In the genomic region with DNA sequence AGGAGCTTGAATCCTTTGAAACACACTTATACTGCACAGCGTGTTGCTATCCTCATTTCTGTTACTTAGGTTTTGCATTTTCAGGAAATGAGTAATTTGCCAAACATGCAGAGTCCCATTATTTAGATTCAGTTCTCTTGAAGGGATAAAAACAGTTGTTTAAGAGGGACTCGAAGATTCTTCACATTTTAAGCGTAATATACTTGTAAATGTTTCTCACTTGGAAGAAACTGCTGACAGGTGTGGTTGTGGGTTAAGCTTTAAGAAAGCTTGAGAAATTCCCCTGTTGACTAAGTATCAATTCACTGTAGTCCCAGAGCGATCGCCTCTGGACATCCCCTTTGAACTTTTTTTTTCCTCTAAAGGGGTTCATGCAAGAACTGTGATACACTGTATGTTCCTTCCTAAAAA, we compare ENCODE assay signal across 9 cellular contexts. TPM values are rescaled to one million over a fixed set of nuclear protein-coding genes. Genes with fewer than 3 reads are reported as not detected.
A peak's percentile ranks its signal among the peaks of the same experiment; 100 is the strongest.
DNase-seq lines count a peak whose midpoint lies in the region; ATAC-seq and TF ChIP-seq lines count a peak whose summit lies in the region.
"Had no signal": no experiment of that assay in that cellular context is flagged by ENCODE, and none has a peak within 500 bp of the region (broad histone marks: within the 10 kb centered on the region; RNA-seq: fewer than 3 reads in every experiment).

No MANE protein-coding gene starts in this region.

- H3K4me3 ChIP-seq in left ventricle myocardium inferior = no peak overlapping the region
- H3K4me3 ChIP-seq: cardiac muscle cell had no signal

- H3K27me3 Mint-ChIP-seq in WTC11 (ENCODE audit: low read depth) = no peaks in the 10 kb centered on the region
- H3K27me3 Mint-ChIP-seq in mesothelial cell of epicardium (ENCODE audit: low read depth) = no peaks in the 10 kb centered on the region

- H3K36me3 ChIP-seq in left ventricle myocardium inferior = no peaks in the 10 kb centered on the region
- H3K36me3 ChIP-seq: cardiac muscle cell had no signal

- CTCF ChIA-PET in WTC11 (lab: Charles Lee) = no interaction called here

- peak; percentile 86 for ATAC-seq in HG03108 (IDR thresholded peaks at IDR 0.05; ENCODE audit: unreplicated experiment)
- no peak; the same call in 1 of the 2 replicates for ATAC-seq in WTC11

- no peak overlapping the region for H3K4me3 Mint-ChIP-seq in WTC11
- H3K4me3 Mint-ChIP-seq in mesothelial cell of epicardium = no peak overlapping the region

- DNase-seq in stimulated activated CD4-positive, alpha-beta T cell treated with anti-CD3 and anti-CD28 coated beads, Interleukin-4, amount 100 ng/mL, for 24 hours = peak; percentile 25
- no peak for DNase-seq in stimulated activated CD4-positive, alpha-beta T cell treated with anti-CD3 and anti-CD28 coated beads, Interleukin-2, amount 100 ng/mL, for 48 hours
- DNase-seq in WTC11 (ENCODE audit: low spot score) (no peak), mesothelial cell of epicardium (ENCODE audit: low spot score in 2 of 2, unreplicated experiment in 2 of 2) (no peak), HUDEP-2 (lab: John Stamatoyannopoulos, UW; ENCODE audit: unreplicated experiment in 76 of 76) (no peak), left ventricle myocardium inferior (no peak), NCI-H1436 (lab: John Stamatoyannopoulos, UW) (no peak)

- H3K27ac Mint-ChIP-seq in WTC11 (peak overlapping the region; percentile 51; the same call in 1 of the 2 replicates), mesothelial cell of epicardium (peak overlapping the region; percentile 30)

- no peaks in the 10 kb centered on the region for H3K27me3 ChIP-seq in left ventricle myocardium inferior (ENCODE audit: low read depth)
- H3K27me3 ChIP-seq: cardiac muscle cell had no signal

- no peaks in the 10 kb centered on the region for H3K36me3 Mint-ChIP-seq in WTC11
- H3K36me3 Mint-ChIP-seq in mesothelial cell of epicardium = no peaks in the 10 kb centered on the region

- peaks cover 3% of the 10 kb centered on the region for H3K4me1 ChIP-seq in left ventricle myocardium inferior

- no peaks in the 10 kb centered on the region for H3K9me3 Mint-ChIP-seq in WTC11
- no peaks in the 10 kb centered on the region for H3K9me3 Mint-ChIP-seq in mesothelial cell of epicardium

- POLR2A ChIA-PET in WTC11 (lab: Charles Lee) = no interaction called here

- H3K27ac ChIP-seq in left ventricle myocardium inferior (replicated peaks) = no peak overlapping the region
- H3K27ac ChIP-seq: cardiac muscle cell had no signal

- TF ChIP-seq CTCF in WTC11 (IDR thresholded peaks at IDR 0.05) (no peak), mesothelial cell of epicardium (IDR thresholded peaks at IDR 0.05; ENCODE audit: unreplicated experiment) (no peak), left ventricle myocardium inferior (IDR thresholded peaks at IDR 0.05; ENCODE audit: borderline replicate concordance) (no peak)

- H3K4me1 Mint-ChIP-seq in WTC11 = peaks cover 23% of the 10 kb centered on the region
- H3K4me1 Mint-ChIP-seq in mesothelial cell of epicardium = peaks cover 38% of the 10 kb centered on the region

- intact Hi-C loops in left ventricle myocardium inferior (cut with micrococcal nuclease) = no loop called here

- H3K9me3 ChIP-seq in left ventricle myocardium inferior (replicated peaks) = no peaks in the 10 kb centered on the region

TF ChIP-seq in WTC11, 78 proteins besides CTCF, POLR2A, EP300 and RAD21:
- TF ChIP-seq, protein P1, sequence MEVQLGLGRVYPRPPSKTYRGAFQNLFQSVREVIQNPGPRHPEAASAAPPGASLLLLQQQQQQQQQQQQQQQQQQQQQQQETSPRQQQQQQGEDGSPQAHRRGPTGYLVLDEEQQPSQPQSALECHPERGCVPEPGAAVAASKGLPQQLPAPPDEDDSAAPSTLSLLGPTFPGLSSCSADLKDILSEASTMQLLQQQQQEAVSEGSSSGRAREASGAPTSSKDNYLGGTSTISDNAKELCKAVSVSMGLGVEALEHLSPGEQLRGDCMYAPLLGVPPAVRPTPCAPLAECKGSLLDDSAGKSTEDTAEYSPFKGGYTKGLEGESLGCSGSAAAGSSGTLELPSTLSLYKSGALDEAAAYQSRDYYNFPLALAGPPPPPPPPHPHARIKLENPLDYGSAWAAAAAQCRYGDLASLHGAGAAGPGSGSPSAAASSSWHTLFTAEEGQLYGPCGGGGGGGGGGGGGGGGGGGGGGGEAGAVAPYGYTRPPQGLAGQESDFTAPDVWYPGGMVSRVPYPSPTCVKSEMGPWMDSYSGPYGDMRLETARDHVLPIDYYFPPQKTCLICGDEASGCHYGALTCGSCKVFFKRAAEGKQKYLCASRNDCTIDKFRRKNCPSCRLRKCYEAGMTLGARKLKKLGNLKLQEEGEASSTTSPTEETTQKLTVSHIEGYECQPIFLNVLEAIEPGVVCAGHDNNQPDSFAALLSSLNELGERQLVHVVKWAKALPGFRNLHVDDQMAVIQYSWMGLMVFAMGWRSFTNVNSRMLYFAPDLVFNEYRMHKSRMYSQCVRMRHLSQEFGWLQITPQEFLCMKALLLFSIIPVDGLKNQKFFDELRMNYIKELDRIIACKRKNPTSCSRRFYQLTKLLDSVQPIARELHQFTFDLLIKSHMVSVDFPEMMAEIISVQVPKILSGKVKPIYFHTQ (CRISPR knock-in tag; IDR thresholded peaks at IDR 0.05) = no peak
- TF ChIP-seq, protein P2, sequence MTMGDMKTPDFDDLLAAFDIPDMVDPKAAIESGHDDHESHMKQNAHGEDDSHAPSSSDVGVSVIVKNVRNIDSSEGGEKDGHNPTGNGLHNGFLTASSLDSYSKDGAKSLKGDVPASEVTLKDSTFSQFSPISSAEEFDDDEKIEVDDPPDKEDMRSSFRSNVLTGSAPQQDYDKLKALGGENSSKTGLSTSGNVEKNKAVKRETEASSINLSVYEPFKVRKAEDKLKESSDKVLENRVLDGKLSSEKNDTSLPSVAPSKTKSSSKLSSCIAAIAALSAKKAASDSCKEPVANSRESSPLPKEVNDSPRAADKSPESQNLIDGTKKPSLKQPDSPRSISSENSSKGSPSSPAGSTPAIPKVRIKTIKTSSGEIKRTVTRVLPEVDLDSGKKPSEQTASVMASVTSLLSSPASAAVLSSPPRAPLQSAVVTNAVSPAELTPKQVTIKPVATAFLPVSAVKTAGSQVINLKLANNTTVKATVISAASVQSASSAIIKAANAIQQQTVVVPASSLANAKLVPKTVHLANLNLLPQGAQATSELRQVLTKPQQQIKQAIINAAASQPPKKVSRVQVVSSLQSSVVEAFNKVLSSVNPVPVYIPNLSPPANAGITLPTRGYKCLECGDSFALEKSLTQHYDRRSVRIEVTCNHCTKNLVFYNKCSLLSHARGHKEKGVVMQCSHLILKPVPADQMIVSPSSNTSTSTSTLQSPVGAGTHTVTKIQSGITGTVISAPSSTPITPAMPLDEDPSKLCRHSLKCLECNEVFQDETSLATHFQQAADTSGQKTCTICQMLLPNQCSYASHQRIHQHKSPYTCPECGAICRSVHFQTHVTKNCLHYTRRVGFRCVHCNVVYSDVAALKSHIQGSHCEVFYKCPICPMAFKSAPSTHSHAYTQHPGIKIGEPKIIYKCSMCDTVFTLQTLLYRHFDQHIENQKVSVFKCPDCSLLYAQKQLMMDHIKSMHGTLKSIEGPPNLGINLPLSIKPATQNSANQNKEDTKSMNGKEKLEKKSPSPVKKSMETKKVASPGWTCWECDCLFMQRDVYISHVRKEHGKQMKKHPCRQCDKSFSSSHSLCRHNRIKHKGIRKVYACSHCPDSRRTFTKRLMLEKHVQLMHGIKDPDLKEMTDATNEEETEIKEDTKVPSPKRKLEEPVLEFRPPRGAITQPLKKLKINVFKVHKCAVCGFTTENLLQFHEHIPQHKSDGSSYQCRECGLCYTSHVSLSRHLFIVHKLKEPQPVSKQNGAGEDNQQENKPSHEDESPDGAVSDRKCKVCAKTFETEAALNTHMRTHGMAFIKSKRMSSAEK (CRISPR knock-in tag; IDR thresholded peaks at IDR 0.05; ENCODE audit: borderline replicate concordance) = no peak
- TF ChIP-seq, protein P3, sequence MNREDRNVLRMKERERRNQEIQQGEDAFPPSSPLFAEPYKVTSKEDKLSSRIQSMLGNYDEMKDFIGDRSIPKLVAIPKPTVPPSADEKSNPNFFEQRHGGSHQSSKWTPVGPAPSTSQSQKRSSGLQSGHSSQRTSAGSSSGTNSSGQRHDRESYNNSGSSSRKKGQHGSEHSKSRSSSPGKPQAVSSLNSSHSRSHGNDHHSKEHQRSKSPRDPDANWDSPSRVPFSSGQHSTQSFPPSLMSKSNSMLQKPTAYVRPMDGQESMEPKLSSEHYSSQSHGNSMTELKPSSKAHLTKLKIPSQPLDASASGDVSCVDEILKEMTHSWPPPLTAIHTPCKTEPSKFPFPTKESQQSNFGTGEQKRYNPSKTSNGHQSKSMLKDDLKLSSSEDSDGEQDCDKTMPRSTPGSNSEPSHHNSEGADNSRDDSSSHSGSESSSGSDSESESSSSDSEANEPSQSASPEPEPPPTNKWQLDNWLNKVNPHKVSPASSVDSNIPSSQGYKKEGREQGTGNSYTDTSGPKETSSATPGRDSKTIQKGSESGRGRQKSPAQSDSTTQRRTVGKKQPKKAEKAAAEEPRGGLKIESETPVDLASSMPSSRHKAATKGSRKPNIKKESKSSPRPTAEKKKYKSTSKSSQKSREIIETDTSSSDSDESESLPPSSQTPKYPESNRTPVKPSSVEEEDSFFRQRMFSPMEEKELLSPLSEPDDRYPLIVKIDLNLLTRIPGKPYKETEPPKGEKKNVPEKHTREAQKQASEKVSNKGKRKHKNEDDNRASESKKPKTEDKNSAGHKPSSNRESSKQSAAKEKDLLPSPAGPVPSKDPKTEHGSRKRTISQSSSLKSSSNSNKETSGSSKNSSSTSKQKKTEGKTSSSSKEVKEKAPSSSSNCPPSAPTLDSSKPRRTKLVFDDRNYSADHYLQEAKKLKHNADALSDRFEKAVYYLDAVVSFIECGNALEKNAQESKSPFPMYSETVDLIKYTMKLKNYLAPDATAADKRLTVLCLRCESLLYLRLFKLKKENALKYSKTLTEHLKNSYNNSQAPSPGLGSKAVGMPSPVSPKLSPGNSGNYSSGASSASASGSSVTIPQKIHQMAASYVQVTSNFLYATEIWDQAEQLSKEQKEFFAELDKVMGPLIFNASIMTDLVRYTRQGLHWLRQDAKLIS (CRISPR knock-in tag; IDR thresholded peaks at IDR 0.05; ENCODE audit: borderline replicate concordance) = no peak
- TF ChIP-seq RELA (CRISPR knock-in tag; IDR thresholded peaks at IDR 0.05; ENCODE audit: borderline replicate concordance) = no peak
- TF ChIP-seq, protein P4, sequence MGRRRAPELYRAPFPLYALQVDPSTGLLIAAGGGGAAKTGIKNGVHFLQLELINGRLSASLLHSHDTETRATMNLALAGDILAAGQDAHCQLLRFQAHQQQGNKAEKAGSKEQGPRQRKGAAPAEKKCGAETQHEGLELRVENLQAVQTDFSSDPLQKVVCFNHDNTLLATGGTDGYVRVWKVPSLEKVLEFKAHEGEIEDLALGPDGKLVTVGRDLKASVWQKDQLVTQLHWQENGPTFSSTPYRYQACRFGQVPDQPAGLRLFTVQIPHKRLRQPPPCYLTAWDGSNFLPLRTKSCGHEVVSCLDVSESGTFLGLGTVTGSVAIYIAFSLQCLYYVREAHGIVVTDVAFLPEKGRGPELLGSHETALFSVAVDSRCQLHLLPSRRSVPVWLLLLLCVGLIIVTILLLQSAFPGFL (CRISPR knock-in tag; IDR thresholded peaks at IDR 0.05; ENCODE audit: borderline replicate concordance) = no peak

RNA-seq across cellular contexts. Expression of a gene that starts 30.6 kb away (rescaled TPM):
- total RNA-seq in WTC11 (2021) = 0.14 to 0.22 TPM in 2 of 3 replicates, not detected in the other
- total RNA-seq in mesothelial cell of epicardium = 0.38 to 0.40 TPM in 2 of 3 replicates, not detected in the other
- 0.74 TPM for total RNA-seq in left ventricle myocardium inferior
- total RNA-seq: cardiac muscle cell had no signal
